20 cellular contexts compared by ENCODE assay signal in the genomic region with DNA sequence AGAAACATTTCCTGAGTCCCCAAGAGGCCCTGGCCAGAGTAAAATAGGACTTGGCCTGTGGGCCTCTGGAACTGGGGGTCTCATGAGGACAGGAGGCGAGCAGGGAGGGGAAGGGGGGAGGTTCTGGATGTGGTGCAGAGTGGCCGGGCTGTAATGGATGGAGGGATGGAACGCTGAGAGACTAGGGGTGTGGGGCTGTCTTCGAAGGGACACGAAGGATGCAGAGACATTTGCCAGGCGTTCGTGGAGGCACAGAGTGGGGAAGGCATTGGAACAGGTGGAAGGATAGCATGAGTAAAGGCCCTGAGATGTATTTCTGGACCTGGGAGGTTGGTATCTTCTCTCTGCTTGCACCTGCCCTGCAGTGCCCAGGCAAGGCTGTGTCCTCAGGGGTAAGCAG. TPM values are rescaled to one million over a fixed set of nuclear protein-coding genes. Genes with fewer than 3 reads are reported as not detected.
"Had no signal": no experiment of that assay in that cellular context is flagged by ENCODE, and none has a peak within 500 bp of the region (broad histone marks: within the 10 kb centered on the region; RNA-seq: fewer than 3 reads in every experiment).

No MANE protein-coding gene starts in this region.

- H3K9me3 ChIP-seq: breast epithelium, MG63, Peyer's patch, SJSA1 had no signal

- H3K4me1 ChIP-seq: breast epithelium, Peyer's patch had no signal

- DNase-seq: activated CD4-positive, alpha-beta T cell treated with anti-CD3 and anti-CD28 coated beads for 4 hours; activated effector memory CD4-positive, alpha-beta T cell treated with Interleukin-2 at 50 U/mL for 16 hours; activated naive CD4-positive, alpha-beta T cell; activated T-cell treated with anti-CD3 and anti-CD28 coated beads, Interleukin-2, amount 50 U/mL, for 1 hour; aorta; MG63; MV-4-11; NCI-H1092 treated with DMSO at 0.1 percent for 48 hours; NCI-H1417 treated with DMSO at 0.1 percent for 48 hours; NCI-H1694; NCI-H2029 treated with DMSO at 0.1 percent for 48 hours; NCI-H510A treated with DMSO at 0.1 percent for 48 hours; NCI-H69; NK-92 treated with Interleukin-12 subunit alpha and Interleukin-12 subunit beta, amount 100 ng/mL, for 24 hours; OCI-M1; SW 1271 had no signal

- H3K27me3 ChIP-seq: breast epithelium, MG63, Peyer's patch, SJSA1 had no signal

- H3K27ac ChIP-seq: breast epithelium, Peyer's patch, SJSA1 had no signal

- H3K4me3 ChIP-seq: breast epithelium, MG63, Peyer's patch, SJSA1 had no signal

- H3K36me3 ChIP-seq: breast epithelium, MG63, Peyer's patch, SJSA1 had no signal

RNA-seq across cellular contexts. Expression of gene LCTL, which starts 2.1 kb away (rescaled TPM):
- total RNA-seq: activated T-helper 1 cell treated with anti-CD3 and anti-CD28 coated beads, Interleukin-12 subunit alpha, Interleukin-12 subunit beta, Interleukin-2, Interleukin-4 antibody, amounts not matched to agents 30 ng/mL and 10 ng/mL and 1 ng/mL, durations not matched to agents 14 hours and 24 hours and 36 hours; aorta; breast epithelium; Peyer's patch had no signal
